In genomic region chr5:95646569-95647330, GRCh38 we compare ENCODE assay signal across 8 cellular contexts. TPM values are rescaled to one million over a fixed set of nuclear protein-coding genes. Genes with fewer than 3 reads are reported as not detected.
DNase-seq lines count a peak whose midpoint lies in the region; ATAC-seq and TF ChIP-seq lines count a peak whose summit lies in the region.

Gene RFESD (plus strand): TSS chr5:95646777. CDS start chr5:95652272, 5,495 bp downstream.

- H3K4me3 ChIP-seq in GM12865 (ENCODE audit: low read depth, low read length) = peak within 1 kb of the TSS; percentile 65
- peak within 1 kb of the TSS; percentile 85 for H3K4me3 ChIP-seq in adipocyte (ENCODE audit: low read length)
- H3K4me3 ChIP-seq in parathyroid adenoma (ENCODE audit: low read depth, low read length) = peak within 1 kb of the TSS; percentile 70
- H3K4me3 ChIP-seq in tibial nerve = peak within 1 kb of the TSS; percentile 40 to 67 (median 59)

- peaks cover 20% of the 10 kb centered on the region for H3K4me1 ChIP-seq in adipocyte (ENCODE audit: control insufficient read depth, insufficient read depth, low read length)
- peaks cover 11% of the 10 kb centered on the region for H3K4me1 ChIP-seq in parathyroid adenoma
- peaks cover 0 to 40% (median 15%) of the 10 kb centered on the region in 4 donors for H3K4me1 ChIP-seq in tibial nerve

- TF ChIP-seq EP300 in tibial nerve (IDR thresholded peaks at IDR 0.05) = peak; percentile 100

- H2AFZ ChIP-seq in parathyroid adenoma = peak within 1 kb of the TSS; percentile 95

- H3K79me2 ChIP-seq in parathyroid adenoma = no peaks in the 10 kb centered on the region

- peak within 1 kb of the TSS; percentile 84 for H3K4me2 ChIP-seq in parathyroid adenoma (ENCODE audit: low read length)

- 1% methylated on average over 35 to 57 of the region's 57 CpGs for WGBS in tibial nerve, 2 donors

- H3K27ac ChIP-seq in parathyroid adenoma (peak within 1 kb of the TSS; percentile 97), tibial nerve (peak within 1 kb of the TSS; percentile 81 to 98 (median 96))

- H3K9ac ChIP-seq in adipocyte (ENCODE audit: low read length) (peak within 1 kb of the TSS; percentile 94), parathyroid adenoma (peak within 1 kb of the TSS; percentile 68)

- TF ChIP-seq CTCF in GM12865 (IDR thresholded peaks at IDR 0.05; ENCODE audit: insufficient read depth, low read depth, low read length, missing control alignments) = no peak
- TF ChIP-seq CTCF in parathyroid adenoma (IDR thresholded peaks at IDR 0.05) = peak; percentile 29
- peak in 4 of 5 experiments; percentile 8 to 66 (median 36) for TF ChIP-seq CTCF in tibial nerve (IDR thresholded peaks at IDR 0.05)

- peak; percentile 96 to 98 for TF ChIP-seq POLR2A in tibial nerve (IDR thresholded peaks at IDR 0.05)

- peak; percentile 96 for ATAC-seq in HG02623 (IDR thresholded peaks at IDR 0.05; ENCODE audit: unreplicated experiment)

- H3K36me3 ChIP-seq in adipocyte (ENCODE audit: control insufficient read depth, insufficient read depth, low read length, severe bottlenecking) (no peaks in the 10 kb centered on the region), parathyroid adenoma (ENCODE audit: control insufficient read depth, insufficient read depth, low read length) (no peaks in the 10 kb centered on the region), tibial nerve (no peaks in the 10 kb centered on the region)

- H3K9me3 ChIP-seq in adipocyte (ENCODE audit: control insufficient read depth, low read length) = no peaks in the 10 kb centered on the region
- no peaks in the 10 kb centered on the region for H3K9me3 ChIP-seq in parathyroid adenoma (ENCODE audit: control insufficient read depth, low read length)
- H3K9me3 ChIP-seq in tibial nerve = no peaks in the 10 kb centered on the region

- no peaks in the 10 kb centered on the region for H3K27me3 ChIP-seq in adipocyte (replicated peaks; ENCODE audit: control insufficient read depth, insufficient read depth, low read length)
- no peaks in the 10 kb centered on the region for H3K27me3 ChIP-seq in parathyroid adenoma (ENCODE audit: control insufficient read depth, insufficient read depth, low read length)
- H3K27me3 ChIP-seq in tibial nerve = no peaks in the 10 kb centered on the region

- DNase-seq in GM12865 (ENCODE audit: low read depth) (peak; percentile 98), NCI-H1092 treated with DMSO at 0.1 percent for 48 hours (lab: John Stamatoyannopoulos, UW) (peak; percentile 90), SW 1271 (lab: John Stamatoyannopoulos, UW) (peak; percentile 94 to 96), adipocyte (ENCODE audit: low read depth) (peak; percentile 99), cardiac septum (ENCODE audit: low spot score) (peak; percentile 98), tibial nerve (ENCODE audit: low spot score in 2 of 2) (peak; percentile 97 to 99)

- intact Hi-C loops in cardiac septum (cut with DNase I) = loop anchor here (5.0 to 10.0 kb wide), 5 partner anchors 86 to 958 kb away; partner anchors contain the start of genes ARSK, RHOBTB3 and SKIC3

RNA-seq across cellular contexts. Expression of gene RFESD, which starts in this region (rescaled TPM):
- 2.7 TPM for total RNA-seq in cardiac septum
- total RNA-seq in tibial nerve = 1 to 10 TPM in 3 of 4 donors, under 1 TPM in 1; 0.98 to 2.1 (median 1.3) TPM

Comparison
In these comparisons a context has a peak if more than half of its experiments do, and no peak if none do; other contexts are left out.
1. Peak in every context shown above with its lines: DNase-seq, ATAC-seq, H3K4me3 ChIP-seq and H3K27ac ChIP-seq.